ENCODE assay signal across 8 cellular contexts in genomic region chr5:103119765-103120606, GRCh38. TPM values are rescaled to one million over a fixed set of nuclear protein-coding genes. Genes with fewer than 3 reads are reported as not detected.
DNase-seq lines count a peak whose midpoint lies in the region; ATAC-seq lines count a peak whose summit lies in the region.

A gene with protein sequence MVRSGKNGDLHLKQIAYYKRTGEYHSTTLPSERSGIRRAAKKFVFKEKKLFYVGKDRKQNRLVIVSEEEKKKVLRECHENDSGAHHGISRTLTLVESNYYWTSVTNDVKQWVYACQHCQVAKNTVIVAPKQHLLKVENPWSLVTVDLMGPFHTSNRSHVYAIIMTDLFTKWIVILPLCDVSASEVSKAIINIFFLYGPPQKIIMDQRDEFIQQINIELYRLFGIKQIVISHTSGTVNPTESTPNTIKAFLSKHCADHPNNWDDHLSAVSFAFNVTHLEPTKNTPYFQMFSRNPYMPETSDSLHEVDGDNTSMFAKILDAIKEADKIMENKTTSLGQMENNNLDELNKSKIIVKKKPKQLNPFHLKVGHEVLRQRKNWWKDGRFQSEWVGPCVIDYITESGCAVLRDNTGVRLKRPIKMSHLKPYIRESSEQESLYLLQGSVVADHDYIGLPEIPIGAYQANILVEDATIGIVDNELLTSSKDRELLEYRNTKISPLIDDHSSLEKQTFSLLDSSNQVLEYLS (minus strand): TSS chr5:103120138. CDS start chr5:103108707, 11,431 bp downstream.
Gene PPIP5K2, plus strand, starts transcription at chr5:103120301. Its CDS starts 9,289 bp downstream, at chr5:103129590.

- DNase-seq in CMK (ENCODE audit: low read depth) (peak; percentile 89), HS-5 (ENCODE audit: low read depth) (peak; percentile 99), lung microvascular endothelial cell (ENCODE audit: low read depth in 2 of 2) (peak; percentile 96 to 99)
- peak; percentile 90 for DNase-seq in NK-92 treated with Interleukin-12 subunit alpha and Interleukin-12 subunit beta, amount 100 ng/mL, for 24 hours (lab: John Stamatoyannopoulos, UW)
- peak; percentile 99 for DNase-seq in activated CD8-positive, alpha-beta memory T cell treated with anti-CD3 and anti-CD28 coated beads for 24 hours
- peak; percentile 95 for DNase-seq in effector CD8-positive, alpha-beta T cell (lab: John Stamatoyannopoulos, UW)
- peak; percentile 89 to 95 (median 90) for DNase-seq in stimulated activated CD4-positive, alpha-beta T cell treated with anti-CD3 and anti-CD28 coated beads, TNF-alpha, amount 100 ng/mL, for 48 hours (ENCODE audit: low read depth in 3 of 3)

- peak; percentile 95 for ATAC-seq in GM19468 (IDR thresholded peaks at IDR 0.05; ENCODE audit: extremely low read depth, unreplicated experiment)

RNA-seq across cellular contexts. Expression of the first gene that starts in this region (rescaled TPM):
- 2.4 and 3.0 TPM in 2 replicates for total RNA-seq in lung microvascular endothelial cell

RNA-seq across cellular contexts. Expression of gene PPIP5K2, which starts in this region (rescaled TPM):
- total RNA-seq in lung microvascular endothelial cell, result 23.3 and 27.2 TPM in 2 replicates

Comparison
In these comparisons a context has a peak if more than half of its experiments do, and no peak if none do; other contexts are left out.
1. Peak in every context shown above with its lines: DNase-seq and ATAC-seq.